Comparison of ENCODE assay signal across 21 cellular contexts in the genomic region with DNA sequence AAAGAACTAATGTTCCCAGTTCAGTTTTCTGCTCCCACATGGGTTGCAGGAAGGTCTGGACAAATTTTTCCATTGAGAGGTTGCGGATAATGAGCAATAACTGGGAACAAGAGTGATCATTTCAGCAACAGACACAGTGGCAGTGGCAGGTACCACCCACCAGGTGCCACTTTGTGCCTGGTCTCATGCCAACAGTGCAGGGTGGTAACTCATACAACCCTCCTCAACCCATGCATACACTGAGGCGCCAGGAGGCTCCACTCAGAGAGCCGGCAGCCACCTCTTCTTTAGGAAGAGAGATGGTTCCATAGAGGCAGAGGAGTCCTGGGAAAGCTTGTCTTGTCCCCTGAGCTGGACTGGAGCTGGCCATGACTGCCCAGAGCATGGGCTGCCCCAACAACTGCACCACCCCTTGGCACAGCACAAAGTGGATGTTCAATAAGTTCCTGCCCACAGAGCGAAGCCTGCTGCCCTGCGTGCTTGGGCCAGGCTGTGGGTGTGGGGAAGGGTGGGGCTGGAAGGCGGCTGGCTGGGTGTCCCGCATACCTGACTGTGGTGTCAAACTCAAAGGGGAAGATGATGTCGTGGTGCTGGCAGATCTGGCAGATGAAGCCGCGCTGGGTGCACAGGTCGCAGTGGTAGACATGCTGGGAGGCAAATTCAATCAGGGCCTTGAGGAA. TPM values are rescaled to one million over a fixed set of nuclear protein-coding genes. Genes with fewer than 3 reads are reported as not detected.
DNase-seq lines count a peak whose midpoint lies in the region; ATAC-seq, FAIRE-seq and TF ChIP-seq lines count a peak whose summit lies in the region.
"Had no signal": no experiment of that assay in that cellular context is flagged by ENCODE, and none has a peak within 500 bp of the region (broad histone marks: within the 10 kb centered on the region; RNA-seq: fewer than 3 reads in every experiment).

No MANE protein-coding gene starts in this region.

- peaks cover 4% of the 10 kb centered on the region for H3K4me1 ChIP-seq in colonic mucosa
- H3K4me1 ChIP-seq in HepG2 (ENCODE audit: insufficient read depth, low read length) = peaks cover 14% of the 10 kb centered on the region
- H3K4me1 ChIP-seq in spleen = peaks cover 0 to 19% (median 7%) of the 10 kb centered on the region in 6 donors
- H3K4me1 ChIP-seq in BE2C = peaks cover 6% of the 10 kb centered on the region; the same call in 1 of the 2 replicates
- H3K4me1 ChIP-seq: ascending aorta had no signal

- H3K9ac ChIP-seq in colonic mucosa (ENCODE audit: low read depth in 2 of 2, low read length in 2 of 2) = no peak overlapping the region
- H3K9ac ChIP-seq in HepG2 (ENCODE audit: insufficient read depth, low read depth, low read length) = no peak overlapping the region

- H3K79me2 ChIP-seq in HepG2 (ENCODE audit: insufficient read depth, low read length) = no peaks in the 10 kb centered on the region

- no peak for TF ChIP-seq EP300 in HepG2 (IDR thresholded peaks at IDR 0.05; ENCODE audit: low read depth in 2 of 2, low read length in 2 of 2)
- no peak for TF ChIP-seq EP300 in HepG2 (CRISPR knock-in tag; IDR thresholded peaks at IDR 0.05; ENCODE audit: borderline replicate concordance)

- in situ Hi-C loops in HepG2 (cut with HindIII; ENCODE audit: extremely low pct_ligation_motif_present, low pct_unique_long_range_greater_than_20kb) = no loop called here

- H2AFZ ChIP-seq in HepG2 (ENCODE audit: low read length) = no peak overlapping the region

- H3K27me3 ChIP-seq in colonic mucosa = no peaks in the 10 kb centered on the region
- no peaks in the 10 kb centered on the region for H3K27me3 ChIP-seq in HepG2 (ENCODE audit: control insufficient read depth in 1 of 2, insufficient read depth in 2 of 2, low read length in 2 of 2)
- H3K27me3 ChIP-seq in spleen (replicated peaks in 1 of 7) = no peaks in the 10 kb centered on the region
- no peaks in the 10 kb centered on the region for H3K27me3 ChIP-seq in BE2C
- H3K27me3 ChIP-seq: ascending aorta, neutrophil had no signal

- no peak for TF ChIP-seq RAD21 in HepG2 (CRISPR knock-in tag; IDR thresholded peaks at IDR 0.05)

- H3K27ac ChIP-seq in colonic mucosa = no peak overlapping the region
- H3K27ac ChIP-seq in HepG2 (ENCODE audit: extremely low read length, insufficient read depth, low read length) = no peak overlapping the region
- H3K27ac ChIP-seq in spleen = no peak overlapping the region
- H3K27ac ChIP-seq: ascending aorta, HL-60, neutrophil had no signal

- CTCF ChIA-PET in HepG2 (lab: Yijun Ruan, JAX; ENCODE audit: low intra/inter-chr PET ratio, low total read pairs) = no interaction called here

- ATAC-seq in HepG2 (no peak), HG02973 (IDR thresholded peaks at IDR 0.05; ENCODE audit: unreplicated experiment) (no peak)

- BruUV-seq in HepG2 (replicated peaks; lab: Mats Ljungman, UMichigan) = no TSS peak

- DNase-seq in HT-29 (ENCODE audit: low spot score) = peak; percentile 75
- peak; percentile 64 for DNase-seq in colonic mucosa
- no peak for DNase-seq in HepG2 (ENCODE audit: low spot score)
- DNase-seq in spleen = peak; percentile 65
- DNase-seq in HCEC 1CT = no peak
- no peak for DNase-seq in ecto neural progenitor cell (ENCODE audit: low spot score)
- no peak for DNase-seq in BE2C
- DNase-seq: activated CD4-positive, alpha-beta memory T cell treated with anti-CD3 and anti-CD28 coated beads for 36 hours; activated naive CD4-positive, alpha-beta T cell treated with anti-CD3 and anti-CD28 coated beads, Interleukin-2, amount 10 ng/mL, durations not matched to agents 7 days and 5 days; activated T-cell treated with anti-CD3 and anti-CD28 coated beads, Interleukin-2, amount 50 U/mL, for 1 hour; Caco-2; erythroblast; glutamatergic neuron; NCI-H1105 treated with DMSO at 0.1 percent for 48 hours; NCI-H82; stimulated activated CD4-positive, alpha-beta T cell treated with anti-CD3 and anti-CD28 coated beads, Interleukin-4, amount 100 ng/mL, for 1 hour had no signal

- no peak for TF ChIP-seq POLR2A in HepG2 (IDR thresholded peaks at IDR 0.05; ENCODE audit: insufficient read depth in 1 of 2, low read depth in 2 of 2, low read length in 2 of 2)
- TF ChIP-seq POLR2A in spleen (IDR thresholded peaks at IDR 0.05) = no peak

- no peak for FAIRE-seq in HepG2 (lab: Jason Lieb, UNC)
- FAIRE-seq: colon had no signal

- no peaks in the 10 kb centered on the region for H4K20me1 ChIP-seq in HepG2 (ENCODE audit: insufficient read depth, low read length)

- H3K36me3 ChIP-seq in colonic mucosa (no peaks in the 10 kb centered on the region), HepG2 (replicated peaks in 1 of 2; ENCODE audit: control insufficient read depth in 1 of 2, insufficient read depth in 2 of 2, low read length in 2 of 2) (no peaks in the 10 kb centered on the region), spleen (peaks cover 0 to 92% (median 38%) of the 10 kb centered on the region in 6 donors), BE2C (no peaks in the 10 kb centered on the region)

- H3K4me3 ChIP-seq in colonic mucosa = no peak overlapping the region
- no peak overlapping the region for H3K4me3 ChIP-seq in HepG2 (replicated peaks in 1 of 3; ENCODE audit: insufficient read depth in 1 of 3, low read depth in 2 of 3, low read length in 3 of 3)
- no peak overlapping the region for H3K4me3 ChIP-seq in spleen
- H3K4me3 ChIP-seq in BE2C (ENCODE audit: low read depth, low read length) = no peak overlapping the region
- H3K4me3 ChIP-seq: ascending aorta had no signal

- 93% methylated on average over 10 of the region's 11 CpGs for WGBS in HepG2 (ENCODE audit: low lambda C conversion rate)
- 91 to 96% (median 94%) methylated on average over 9 to 11 of the region's 11 CpGs for WGBS in spleen, 5 donors

- POLR2A ChIA-PET in HepG2 (lab: Yijun Ruan, JAX) = no interaction called here

- H3K9me3 ChIP-seq in colonic mucosa (no peaks in the 10 kb centered on the region), HepG2 (ENCODE audit: low read length) (no peaks in the 10 kb centered on the region), spleen (no peaks in the 10 kb centered on the region), BE2C (no peaks in the 10 kb centered on the region)
- H3K9me3 ChIP-seq: ascending aorta, Caco-2, neutrophil had no signal

- no peak for TF ChIP-seq CTCF in colonic mucosa (IDR thresholded peaks at IDR 0.05)
- no peak for TF ChIP-seq CTCF in HepG2 (CRISPR knock-in tag; IDR thresholded peaks at IDR 0.05)
- no peak for TF ChIP-seq CTCF in spleen (IDR thresholded peaks at IDR 0.05 in 8 of 11, conservative IDR thresholded peaks at IDR 0.05 in 3 of 11)
- no peak for TF ChIP-seq CTCF in BE2C (IDR thresholded peaks at IDR 0.05; ENCODE audit: low read depth, low read length)

- intact Hi-C loops in colonic mucosa (cut with DNase I) = no loop called here
- intact Hi-C loops in HepG2 (cut with micrococcal nuclease; ENCODE audit: unreplicated experiment) = no loop called here
- intact Hi-C loops in spleen (cut with DNase I; ENCODE audit: low total_unique reads) = no loop called here

- no peak overlapping the region for H3K4me2 ChIP-seq in HepG2 (ENCODE audit: low read depth, low read length)

RNA-seq across cellular contexts. Expression of gene ARHGAP27, which starts 6.4 kb away (rescaled TPM):
- 171 and 180 TPM in 2 replicates for total RNA-seq in HT-29 (2014; rRNA removed; shearing (Covaris generic))
- total RNA-seq in colonic mucosa = 100 to 1,000 TPM; 107 to 165 TPM
- 7.8 and 18.9 TPM in 2 replicates for total RNA-seq in HepG2 (2016; rRNA removed; fragmentation: Illumina TruSeq; extraction: Trizol)
- 4.4 and 4.5 TPM in 2 replicates for total RNA-seq in HepG2 (2016; cell fraction: cytosol; rRNA removed; fragmentation: Illumina TruSeq; extraction: Trizol; ENCODE audit: low read depth)
- 6.7 and 19.6 TPM in 2 replicates for total RNA-seq in HepG2 (2016; cell fraction: insoluble cytoplasmic fraction; rRNA removed; fragmentation: Illumina TruSeq; extraction: Trizol)
- 5.4 and 5.6 TPM in 2 replicates for total RNA-seq in HepG2 (2016; cell fraction: membrane; rRNA removed; fragmentation: Illumina TruSeq; extraction: Trizol)
- 23.4 and 28.4 TPM in 2 replicates for total RNA-seq in HepG2 (2016; cell fraction: nucleus; rRNA removed; fragmentation: Illumina TruSeq; extraction: Trizol)
- 15.5 and 20.0 TPM in 2 replicates for polyA plus RNA-seq in HepG2 (2011; rRNA removed)
- polyA plus RNA-seq in HepG2 (2011; cell fraction: cytosol; rRNA removed) = 5.4 and 8.7 TPM in 2 replicates
- polyA plus RNA-seq in HepG2 (2011; cell fraction: nucleus; rRNA removed) = 141 and 178 TPM in 2 replicates
- 6.9 and 8.4 TPM in 2 replicates for polyA plus RNA-seq in HepG2 (2012)
- 1.1 and 1.5 TPM in 2 replicates for polyA plus RNA-seq in HepG2 (2016; cell fraction: cytosol; fragmentation: Illumina TruSeq; extraction: Trizol; ENCODE audit: low read depth)
- polyA plus RNA-seq in HepG2 (2016; cell fraction: insoluble cytoplasmic fraction; fragmentation: Illumina TruSeq; extraction: Trizol; ENCODE audit: low read depth) = 8.6 and 9.5 TPM in 2 replicates
- polyA plus RNA-seq in HepG2 (2016; cell fraction: membrane; fragmentation: Illumina TruSeq; extraction: Trizol; ENCODE audit: low read depth) = 2.5 and 2.7 TPM in 2 replicates
- polyA plus RNA-seq in HepG2 (2016; cell fraction: nucleus; fragmentation: Illumina TruSeq; extraction: Trizol; ENCODE audit: insufficient read depth, low read depth) = 67.3 and 73.4 TPM in 2 replicates
- polyA minus RNA-seq in HepG2 (2011; rRNA and poly(A)+ RNA removed; ENCODE audit: low replicate concordance) = 17.3 and 32.8 TPM in 2 replicates
- polyA minus RNA-seq in HepG2 (2011; cell fraction: cytosol; rRNA and poly(A)+ RNA removed) = 4.6 and 4.8 TPM in 2 replicates
- 26.1 and 28.0 TPM in 2 replicates for polyA minus RNA-seq in HepG2 (2011; cell fraction: nucleus; rRNA and poly(A)+ RNA removed)
- total RNA-seq in spleen = 100 to 1,000 TPM in 6 of 7 donors, 10 to 100 TPM in 1; 97.8 to 151 (median 129) TPM
- polyA plus RNA-seq in spleen = 100 to 1,000 TPM in 1 of 3 donors, 10 to 100 TPM in 2; 43.6 to 103 (median 73.1) TPM
- 1.6 TPM for polyA plus RNA-seq in BE2C (2012; ENCODE audit: insufficient read depth, insufficient read length, low read depth)

RNA-seq across cellular contexts. Expression of gene PLEKHM1, which starts 51.5 kb away (rescaled TPM):
- total RNA-seq in HT-29 (2014; rRNA removed; shearing (Covaris generic)) = 22.7 and 34.2 TPM in 2 replicates
- total RNA-seq in colonic mucosa (10 to 100 TPM; 50.7 to 61.3 TPM), HepG2 (2016; rRNA removed; fragmentation: Illumina TruSeq; extraction: Trizol) (7.1 and 7.6 TPM in 2 replicates), spleen (100 to 1,000 TPM in 3 of 7 donors, 10 to 100 TPM in 4; 66.1 to 121 (median 84.9) TPM)
- total RNA-seq in HepG2 (2016; cell fraction: cytosol; rRNA removed; fragmentation: Illumina TruSeq; extraction: Trizol; ENCODE audit: low read depth) = 48.6 and 52.8 TPM in 2 replicates
- total RNA-seq in HepG2 (2016; cell fraction: insoluble cytoplasmic fraction; rRNA removed; fragmentation: Illumina TruSeq; extraction: Trizol) = 6.8 and 8.8 TPM in 2 replicates
- 15.5 and 18.1 TPM in 2 replicates for total RNA-seq in HepG2 (2016; cell fraction: membrane; rRNA removed; fragmentation: Illumina TruSeq; extraction: Trizol)
- total RNA-seq in HepG2 (2016; cell fraction: nucleus; rRNA removed; fragmentation: Illumina TruSeq; extraction: Trizol) = 8.8 and 9.0 TPM in 2 replicates
- polyA plus RNA-seq in HepG2 (2011; rRNA removed) (13.5 and 14.6 TPM in 2 replicates), spleen (10 to 100 TPM in 2 of 3 donors, 1 to 10 TPM in 1; 7.4 to 19.3 (median 12.4) TPM)
- 5.3 and 7.9 TPM in 2 replicates for polyA plus RNA-seq in HepG2 (2011; cell fraction: cytosol; rRNA removed)
- 24.7 and 25.8 TPM in 2 replicates for polyA plus RNA-seq in HepG2 (2011; cell fraction: nucleus; rRNA removed)
- polyA plus RNA-seq in HepG2 (2012) = 5.7 and 11.4 TPM in 2 replicates
- 0.94 and 1.7 TPM in 2 replicates for polyA plus RNA-seq in HepG2 (2016; cell fraction: cytosol; fragmentation: Illumina TruSeq; extraction: Trizol; ENCODE audit: low read depth)
- 4.7 and 7.1 TPM in 2 replicates for polyA plus RNA-seq in HepG2 (2016; cell fraction: insoluble cytoplasmic fraction; fragmentation: Illumina TruSeq; extraction: Trizol; ENCODE audit: low read depth)
- 3.2 and 3.4 TPM in 2 replicates for polyA plus RNA-seq in HepG2 (2016; cell fraction: membrane; fragmentation: Illumina TruSeq; extraction: Trizol; ENCODE audit: low read depth)
- 12.1 and 12.9 TPM in 2 replicates for polyA plus RNA-seq in HepG2 (2016; cell fraction: nucleus; fragmentation: Illumina TruSeq; extraction: Trizol; ENCODE audit: insufficient read depth, low read depth)
- 64.3 and 116 TPM in 2 replicates for polyA minus RNA-seq in HepG2 (2011; rRNA and poly(A)+ RNA removed; ENCODE audit: low replicate concordance)
- 15.4 and 23.1 TPM in 2 replicates for polyA minus RNA-seq in HepG2 (2011; cell fraction: cytosol; rRNA and poly(A)+ RNA removed)
- polyA minus RNA-seq in HepG2 (2011; cell fraction: nucleus; rRNA and poly(A)+ RNA removed) = 22.1 and 31.3 TPM in 2 replicates
- polyA plus RNA-seq in BE2C (2012; ENCODE audit: insufficient read depth, insufficient read length, low read depth) = 23.3 TPM

Comparison
In these comparisons a context has a peak if more than half of its experiments do, and no peak if none do; other contexts are left out.
1. DNase-seq: peak in HT-29 (single experiment), colonic mucosa (single experiment) and spleen (single experiment); none in HepG2 (single experiment), HCEC 1CT (single experiment), ecto neural progenitor cell (single experiment) and BE2C (single experiment).